12 cellular contexts compared by ENCODE assay signal in genomic region chr18:43847164-43848091, GRCh38.
A peak's percentile ranks its signal among the peaks of the same experiment; 100 is the strongest.
DNase-seq lines count a peak whose midpoint lies in the region; ATAC-seq, FAIRE-seq and TF ChIP-seq lines count a peak whose summit lies in the region.
"Had no signal": no experiment of that assay in that cellular context is flagged by ENCODE, and none has a peak within 500 bp of the region (broad histone marks: within the 10 kb centered on the region; RNA-seq: fewer than 3 reads in every experiment).

No MANE protein-coding gene starts in this region.

- H3K4me3 Mint-ChIP-seq in WTC11 = no peak overlapping the region; the same call in 1 of the 2 replicates
- H3K4me3 Mint-ChIP-seq in activated CD8-positive, alpha-beta memory T cell treated with anti-CD3 and anti-CD28 coated beads, Interleukin-2, amount 10 ng/mL, durations not matched to agents 7 days and 5 days = no peak overlapping the region
- H3K4me3 Mint-ChIP-seq: immature natural killer cell had no signal

- 41 to 49% (median 48%) methylated on average over 8 of the region's 8 CpGs for WGBS in stomach, 5 donors
- 43 to 61% (median 59%) methylated on average over 8 of the region's 8 CpGs for WGBS in small intestine, 3 donors

- H3K4me1 Mint-ChIP-seq in WTC11 = peaks cover 39% of the 10 kb centered on the region
- H3K4me1 Mint-ChIP-seq in activated CD8-positive, alpha-beta memory T cell treated with anti-CD3 and anti-CD28 coated beads, Interleukin-2, amount 10 ng/mL, durations not matched to agents 7 days and 5 days = no peaks in the 10 kb centered on the region
- H3K4me1 Mint-ChIP-seq: immature natural killer cell had no signal

- no peak for FAIRE-seq in GM12891 (lab: Jason Lieb, UNC)
- no peak for FAIRE-seq in small intestine (lab: Jason Lieb, UNC)
- FAIRE-seq: urothelium cell line had no signal

- no peaks in the 10 kb centered on the region for H3K36me3 Mint-ChIP-seq in WTC11
- H3K36me3 Mint-ChIP-seq in activated CD8-positive, alpha-beta memory T cell treated with anti-CD3 and anti-CD28 coated beads, Interleukin-2, amount 10 ng/mL, durations not matched to agents 7 days and 5 days = no peaks in the 10 kb centered on the region
- H3K36me3 Mint-ChIP-seq: immature natural killer cell had no signal

- H3K9me3 Mint-ChIP-seq in WTC11 = no peaks in the 10 kb centered on the region
- peaks cover 2% of the 10 kb centered on the region for H3K9me3 Mint-ChIP-seq in activated CD8-positive, alpha-beta memory T cell treated with anti-CD3 and anti-CD28 coated beads, Interleukin-2, amount 10 ng/mL, durations not matched to agents 7 days and 5 days (ENCODE audit: low read depth)

- H3K9me3 ChIP-seq in iPS-20b (ENCODE audit: insufficient read depth, low read depth, low read length) (no peaks in the 10 kb centered on the region), stomach (no peaks in the 10 kb centered on the region), BE2C (no peaks in the 10 kb centered on the region), small intestine (ENCODE audit: control insufficient read depth, low read depth) (no peaks in the 10 kb centered on the region)

- DNase-seq in GM12891 (ENCODE audit: insufficient read length, low spot score) (no peak), WTC11 (ENCODE audit: low spot score) (no peak), stomach (no peak), BE2C (no peak), occipital lobe (lab: John Stamatoyannopoulos, UW) (no peak), small intestine (no peak)
- DNase-seq in activated CD8-positive, alpha-beta memory T cell treated with anti-CD3 and anti-CD28 coated beads, Interleukin-2, amount 10 ng/mL, durations not matched to agents 7 days and 5 days = no peak
- DNase-seq: central memory CD4-positive, alpha-beta T cell; immature natural killer cell; NCI-H1092 had no signal

- H3K27ac ChIP-seq in iPS-20b (ENCODE audit: low read length) = no peak overlapping the region
- peak overlapping the region in 4 of 5 donors; percentile 21 to 75 (median 66) for H3K27ac ChIP-seq in stomach
- H3K27ac ChIP-seq in small intestine (ENCODE audit: low read depth in 1 of 2, low read length in 1 of 2) = peak overlapping the region in 1 of 2 donors; percentile 81

- TF ChIP-seq EP300 in stomach (IDR thresholded peaks at IDR 0.05) = no peak

- H3K36me3 ChIP-seq in iPS-20b (ENCODE audit: insufficient read depth, low read depth, low read length) = no peaks in the 10 kb centered on the region
- H3K36me3 ChIP-seq in stomach = no peaks in the 10 kb centered on the region
- H3K36me3 ChIP-seq in BE2C = no peaks in the 10 kb centered on the region
- no peaks in the 10 kb centered on the region for H3K36me3 ChIP-seq in small intestine (ENCODE audit: control insufficient read depth in 2 of 2, insufficient read depth in 2 of 2, low read length in 2 of 2)

- CTCF ChIA-PET in WTC11 (lab: Charles Lee) = interaction anchor here (0.7 kb wide), 1 partner anchor 186 kb away, joined by 3 read pairs; no protein-coding TSS in a partner anchor
- CTCF ChIA-PET in activated CD8-positive, alpha-beta memory T cell treated with anti-CD3 and anti-CD28 coated beads, Interleukin-2, amount 10 ng/mL, durations not matched to agents 7 days and 5 days (lab: Charles Lee) = no interaction called here

- H3K4me1 ChIP-seq in iPS-20b (ENCODE audit: insufficient read depth, low read length) = peaks cover 24% of the 10 kb centered on the region; the same call in 1 of the 2 replicates
- no peaks in the 10 kb centered on the region for H3K4me1 ChIP-seq in stomach
- H3K4me1 ChIP-seq in BE2C = no peaks in the 10 kb centered on the region
- no peaks in the 10 kb centered on the region for H3K4me1 ChIP-seq in small intestine (ENCODE audit: control insufficient read depth in 2 of 2, insufficient read depth in 1 of 2, low read depth in 1 of 2, low read length in 1 of 2)

- TF ChIP-seq POLR2A in GM12891 (IDR thresholded peaks at IDR 0.05; ENCODE audit: low read depth, low read length) = no peak
- no peak for TF ChIP-seq POLR2A in stomach (IDR thresholded peaks at IDR 0.05)

- TF ChIP-seq CTCF in WTC11 (IDR thresholded peaks at IDR 0.05) (no peak), stomach (IDR thresholded peaks at IDR 0.05) (no peak), BE2C (IDR thresholded peaks at IDR 0.05; ENCODE audit: low read depth, low read length) (no peak)

- POLR2A ChIA-PET in WTC11 (lab: Charles Lee) = no interaction called here

- H3K27me3 Mint-ChIP-seq in WTC11 (ENCODE audit: low read depth) = no peaks in the 10 kb centered on the region
- no peaks in the 10 kb centered on the region for H3K27me3 Mint-ChIP-seq in activated CD8-positive, alpha-beta memory T cell treated with anti-CD3 and anti-CD28 coated beads, Interleukin-2, amount 10 ng/mL, durations not matched to agents 7 days and 5 days

- H3K4me3 ChIP-seq in iPS-20b (ENCODE audit: low read length) (peak overlapping the region; percentile 26), stomach (no peak overlapping the region), BE2C (ENCODE audit: low read depth, low read length) (no peak overlapping the region), small intestine (ENCODE audit: low read depth in 1 of 2, low read length in 2 of 2) (no peak overlapping the region)

- H3K27me3 ChIP-seq in iPS-20b (ENCODE audit: insufficient read depth, low read length) (no peaks in the 10 kb centered on the region), stomach (no peaks in the 10 kb centered on the region), BE2C (no peaks in the 10 kb centered on the region), small intestine (ENCODE audit: control insufficient read depth in 2 of 2, insufficient read depth in 2 of 2, low read length in 2 of 2) (no peaks in the 10 kb centered on the region)

- peak overlapping the region; percentile 83 for H3K27ac Mint-ChIP-seq in WTC11
- no peak overlapping the region for H3K27ac Mint-ChIP-seq in activated CD8-positive, alpha-beta memory T cell treated with anti-CD3 and anti-CD28 coated beads, Interleukin-2, amount 10 ng/mL, durations not matched to agents 7 days and 5 days
- H3K27ac Mint-ChIP-seq: immature natural killer cell had no signal

- peak overlapping the region; percentile 18; the same call in 1 of the 2 replicates for H3K9ac ChIP-seq in iPS-20b (ENCODE audit: low read depth, low read length)

- ATAC-seq in WTC11 = peak; percentile 50
- no peak for ATAC-seq in activated CD8-positive, alpha-beta memory T cell treated with anti-CD3 and anti-CD28 coated beads, Interleukin-2, amount 10 ng/mL, durations not matched to agents 7 days and 5 days

- intact Hi-C loops in stomach (cut with DNase I; ENCODE audit: low total_unique reads) = loop anchor here (5.0 kb wide), 1 partner anchor 60 kb away; no protein-coding TSS in a partner anchor

TF ChIP-seq in GM12891, 5 proteins besides CTCF, POLR2A, EP300 and RAD21:
- TF ChIP-seq SPI1 (IDR thresholded peaks at IDR 0.05; ENCODE audit: low read depth, low read length) (peak; percentile 29; the same call in 1 of the 2 replicates), TAF1 (IDR thresholded peaks at IDR 0.05; ENCODE audit: low read depth, low read length) (no peak)

TF ChIP-seq in WTC11, 78 proteins besides CTCF, POLR2A, EP300 and RAD21:
- TF ChIP-seq SMAD4 (CRISPR knock-in tag; IDR thresholded peaks at IDR 0.05) (no peak), ZNF121 (CRISPR knock-in tag; IDR thresholded peaks at IDR 0.05) (no peak), MXD4 (CRISPR knock-in tag; IDR thresholded peaks at IDR 0.05; ENCODE audit: borderline replicate concordance) (no peak), ATF2 (CRISPR knock-in tag; IDR thresholded peaks at IDR 0.05; ENCODE audit: borderline replicate concordance, low read depth) (no peak), GRHL2 (CRISPR knock-in tag; IDR thresholded peaks at IDR 0.05; ENCODE audit: insufficient replicate concordance, severe bottlenecking) (no peak), MAX (CRISPR knock-in tag; IDR thresholded peaks at IDR 0.05) (no peak), ZNF232 (CRISPR knock-in tag; IDR thresholded peaks at IDR 0.05) (no peak)
